In the genomic region with DNA sequence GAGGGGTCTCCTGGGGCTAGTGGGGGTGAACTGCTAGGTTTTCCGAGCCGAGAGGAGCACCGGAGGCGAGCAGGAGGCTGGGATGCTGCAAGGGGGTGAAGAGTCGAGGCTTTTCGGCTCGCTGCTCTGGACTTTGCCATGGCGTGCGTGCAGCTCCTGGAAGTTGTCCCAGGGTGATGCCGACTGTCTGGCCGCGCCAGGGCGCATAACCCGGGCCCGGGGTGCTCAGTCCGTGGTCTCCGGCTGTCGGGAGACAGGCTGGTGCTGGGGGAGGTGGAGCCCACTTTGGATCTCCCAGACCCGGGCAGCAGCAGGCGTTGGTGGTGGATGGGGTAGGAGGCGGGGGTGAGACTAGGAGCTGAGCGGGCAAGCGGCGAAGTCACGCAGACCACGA, we compare ENCODE assay signal across 9 cellular contexts. TPM values are rescaled to one million over a fixed set of nuclear protein-coding genes. Genes with fewer than 3 reads are reported as not detected.
DNase-seq lines count a peak whose midpoint lies in the region; TF ChIP-seq lines count a peak whose summit lies in the region.
"Had no signal": no experiment of that assay in that cellular context is flagged by ENCODE, and none has a peak within 500 bp of the region (broad histone marks: within the 10 kb centered on the region; RNA-seq: fewer than 3 reads in every experiment).

No MANE protein-coding gene starts in this region.

- no peak for TF ChIP-seq EP300 in esophagus muscularis mucosa (IDR thresholded peaks at IDR 0.05)

- peaks cover 9% of the 10 kb centered on the region for H3K27me3 Mint-ChIP-seq in nephron (ENCODE audit: low read depth)

- H3K4me3 ChIP-seq in ACC112 (ENCODE audit: low read depth, low read length), result peak overlapping the region; percentile 85
- H3K4me3 ChIP-seq in esophagus muscularis mucosa, result peak overlapping the region; percentile 41 to 54 (median 44)

- no peaks in the 10 kb centered on the region for H3K79me2 ChIP-seq in ACC112 (ENCODE audit: control insufficient read depth, insufficient read depth, low read length, unreplicated experiment)

- H3K4me3 Mint-ChIP-seq in nephron, result peak overlapping the region; percentile 81 to 92 (median 87)

- peaks cover 16% of the 10 kb centered on the region for H3K4me1 Mint-ChIP-seq in nephron

- no peak overlapping the region for H2AFZ ChIP-seq in ACC112 (ENCODE audit: low read length, unreplicated experiment)

- H3K27me3 ChIP-seq in ACC112 (ENCODE audit: insufficient read depth, low read length) (no peaks in the 10 kb centered on the region), esophagus muscularis mucosa (peaks cover 0 to 17% (median 7%) of the 10 kb centered on the region in 4 donors)

- TF ChIP-seq POLR2A in esophagus muscularis mucosa (IDR thresholded peaks at IDR 0.05; ENCODE audit: low read depth), result no peak

- intact Hi-C loops in esophagus muscularis mucosa (cut with DNase I), result no loop called here

- H3K4me1 ChIP-seq in ACC112 (ENCODE audit: control insufficient read depth, insufficient read depth, low read length, unreplicated experiment) (peaks cover 15% of the 10 kb centered on the region), esophagus muscularis mucosa (peaks cover 0 to 21% (median 16%) of the 10 kb centered on the region in 4 donors)

- H3K27ac ChIP-seq in ACC112 (ENCODE audit: low read depth, low read length) (no peak overlapping the region), esophagus muscularis mucosa (replicated peaks in 1 of 4) (no peak overlapping the region)

- H3K36me3 ChIP-seq in ACC112 (ENCODE audit: insufficient read depth, low read length) (no peaks in the 10 kb centered on the region), esophagus muscularis mucosa (no peaks in the 10 kb centered on the region)

- H3K27ac Mint-ChIP-seq in nephron, result peak overlapping the region in 1 of 3 experiments; percentile 59
- H3K27ac Mint-ChIP-seq: CD8-positive, alpha-beta memory T cell had no signal

- H3K9me3 ChIP-seq in esophagus muscularis mucosa, result no peaks in the 10 kb centered on the region

- 53% methylated on average over 8 of the region's 26 CpGs for WGBS in esophagus muscularis mucosa

- peaks cover 8% of the 10 kb centered on the region for H3K9me3 Mint-ChIP-seq in nephron

- no peak for TF ChIP-seq CTCF in esophagus muscularis mucosa (IDR thresholded peaks at IDR 0.05)
- TF ChIP-seq CTCF in nephron (IDR thresholded peaks at IDR 0.05; ENCODE audit: unreplicated experiment in 3 of 3), result no peak
- no peak for TF ChIP-seq CTCF in GM10266 (IDR thresholded peaks at IDR 0.05; ENCODE audit: control insufficient read depth, insufficient read depth, low read depth, missing control alignments)

- peak; percentile 25 for DNase-seq in HuH-7 (ENCODE audit: low spot score)
- DNase-seq in esophagus muscularis mucosa (ENCODE audit: extremely low spot score), result no peak
- DNase-seq in GM10266 (ENCODE audit: extremely low spot score), result no peak
- DNase-seq in SW 1271 (lab: John Stamatoyannopoulos, UW), result no peak
- no peak for DNase-seq in NCI-H2107 (lab: John Stamatoyannopoulos, UW)
- DNase-seq in activated CD4-positive, alpha-beta T cell treated with anti-CD3 and anti-CD28 coated beads for 1 hour, result no peak
- DNase-seq: CD8-positive, alpha-beta memory T cell had no signal

- H3K36me3 Mint-ChIP-seq in nephron (ENCODE audit: low read depth), result no peaks in the 10 kb centered on the region
- H3K36me3 Mint-ChIP-seq: CD8-positive, alpha-beta memory T cell had no signal

RNA-seq across cellular contexts. Expression of a gene that starts 0.8 kb away (rescaled TPM):
- under 1 TPM; 0.45 to 0.83 (median 0.56) TPM for total RNA-seq in esophagus muscularis mucosa
